8 cellular contexts compared by ENCODE assay signal in genomic region chr11:108664730-108665525, GRCh38. TPM values are rescaled to one million over a fixed set of nuclear protein-coding genes. Genes with fewer than 3 reads are reported as not detected.
DNase-seq lines count a peak whose midpoint lies in the region; ATAC-seq and TF ChIP-seq lines count a peak whose summit lies in the region.

TSS of gene DDX10 (plus strand) at chr11:108665069. CDS start at chr11:108665154, 85 bp downstream.

- no peaks in the 10 kb centered on the region for H3K27me3 ChIP-seq in prostate gland (replicated peaks; ENCODE audit: insufficient read depth)

- peak; percentile 69 for TF ChIP-seq POLR2A in GM15510 (IDR thresholded peaks at IDR 0.05; ENCODE audit: borderline replicate concordance, extremely low read depth, insufficient read length)
- peak; percentile 17 for TF ChIP-seq POLR2A in prostate gland (IDR thresholded peaks at IDR 0.05)

- H3K27ac Mint-ChIP-seq in T-helper 17 cell, result peak within 1 kb of the TSS; percentile 99

- H3K9me3 ChIP-seq in T-helper 17 cell (ENCODE audit: control insufficient read depth, low read length, poor library complexity, severe bottlenecking), result no peaks in the 10 kb centered on the region
- H3K9me3 ChIP-seq in prostate gland, result no peaks in the 10 kb centered on the region

- intact Hi-C loops in left ventricle myocardium superior (cut with micrococcal nuclease), result no loop called here
- intact Hi-C loops in prostate gland (cut with DNase I), result loop anchor here (5.0 to 10.0 kb wide), 4 partner anchors 170 to 543 kb away; partner anchors contain the start of genes ACAT1, ATM, C11orf65 and NPAT

- peaks cover 35% of the 10 kb centered on the region for H3K4me1 Mint-ChIP-seq in T-helper 17 cell

- WGBS in prostate gland, result under 1% methylated on average over 54 of the region's 61 CpGs
- WGBS in urinary bladder, result under 1% methylated on average over 61 of the region's 61 CpGs

- H3K4me3 ChIP-seq in prostate gland (peak within 1 kb of the TSS; percentile 80 to 91), urinary bladder (ENCODE audit: low read depth, low read length) (peak within 1 kb of the TSS; percentile 80)

- no peaks in the 10 kb centered on the region for H3K27me3 Mint-ChIP-seq in T-helper 17 cell

- H3K36me3 ChIP-seq in prostate gland (no peaks in the 10 kb centered on the region), urinary bladder (ENCODE audit: insufficient read depth) (no peaks in the 10 kb centered on the region)

- peak in 2 of 4 experiments; percentile 18 to 28 for TF ChIP-seq CTCF in prostate gland (IDR thresholded peaks at IDR 0.05)

- H3K27ac ChIP-seq in prostate gland (peak within 1 kb of the TSS; percentile 59 to 72), urinary bladder (ENCODE audit: low read depth) (no peak within 1 kb of the TSS)

- H3K36me3 Mint-ChIP-seq in T-helper 17 cell (ENCODE audit: low read depth), result peaks cover 5% of the 10 kb centered on the region

- H3K4me3 Mint-ChIP-seq in T-helper 17 cell, result peak within 1 kb of the TSS; percentile 99

- DNase-seq in NCI-H1694 treated with DMSO at 0.1 percent for 48 hours (lab: John Stamatoyannopoulos, UW), result peak; percentile 80
- peak; percentile 92 to 98 (median 96) for DNase-seq in T-helper 17 cell
- DNase-seq in amygdala (lab: John Stamatoyannopoulos, UW), result peak; percentile 74 to 99 (median 96)
- peak; percentile 98 for DNase-seq in left ventricle myocardium superior
- DNase-seq in prostate gland (ENCODE audit: low spot score), result peak; percentile 97

- ATAC-seq in HG02885 (IDR thresholded peaks at IDR 0.05; ENCODE audit: poor library complexity, unreplicated experiment), result peak; percentile 90
- ATAC-seq in T-helper 17 cell, result peak; percentile 99
- ATAC-seq in left ventricle myocardium superior, result peak; percentile 99

- H3K4me1 ChIP-seq in prostate gland (replicated peaks) (peaks cover 6% of the 10 kb centered on the region), urinary bladder (ENCODE audit: insufficient read depth) (no peaks in the 10 kb centered on the region)

RNA-seq across cellular contexts. Expression of gene DDX10, which starts in this region (rescaled TPM):
- 10 to 100 TPM; 24.8 to 26.6 TPM for total RNA-seq in T-helper 17 cell
- 17.3 TPM for total RNA-seq in left ventricle myocardium superior
- 10 to 100 TPM; 18.5 to 33.1 TPM for total RNA-seq in prostate gland
- total RNA-seq in urinary bladder, result 28.1 TPM
- polyA plus RNA-seq in urinary bladder, result 15.9 TPM
